ENCODE assay signal across 22 cellular contexts in genomic region chr2:197938555-197938954, GRCh38.
DNase-seq lines count a peak whose midpoint lies in the region; ATAC-seq, FAIRE-seq and TF ChIP-seq lines count a peak whose summit lies in the region.
"Had no signal": no experiment of that assay in that cellular context is flagged by ENCODE, and none has a peak within 500 bp of the region (broad histone marks: within the 10 kb centered on the region; RNA-seq: fewer than 3 reads in every experiment).

No MANE protein-coding gene starts in this region.

- peak overlapping the region; percentile 4; the same call in 1 of the 3 replicates for H3K27ac ChIP-seq in K562 (ENCODE audit: extremely low read depth, low read depth, low read length)
- no peak overlapping the region for H3K27ac ChIP-seq in CD8-positive, alpha-beta T cell (ENCODE audit: low read depth, low read length)
- H3K27ac ChIP-seq: BLaER1 had no signal

- no peaks in the 10 kb centered on the region for H3K27me3 Mint-ChIP-seq in activated naive CD4-positive, alpha-beta T cell treated with anti-CD3 and anti-CD28 coated beads, Interleukin-2, amount 50 U/mL, for 24 hours
- no peaks in the 10 kb centered on the region for H3K27me3 Mint-ChIP-seq in activated naive CD4-positive, alpha-beta T cell treated with anti-CD3 and anti-CD28 coated beads, Interleukin-2, amount 10 ng/mL, durations not matched to agents 7 days and 5 days
- no peaks in the 10 kb centered on the region for H3K27me3 Mint-ChIP-seq in CD8-positive, alpha-beta T cell (ENCODE audit: low read depth)
- H3K27me3 Mint-ChIP-seq: CD4-positive, alpha-beta memory T cell; CD4-positive, CD25-positive, alpha-beta regulatory T cell had no signal

- H3K36me3 ChIP-seq in K562 (ENCODE audit: control insufficient read depth, insufficient read depth, low read length) = no peaks in the 10 kb centered on the region
- no peaks in the 10 kb centered on the region for H3K36me3 ChIP-seq in CD8-positive, alpha-beta T cell (ENCODE audit: insufficient read depth, low read length)
- H3K36me3 ChIP-seq: BE2C, BLaER1 had no signal

- CTCF ChIA-PET in activated naive CD4-positive, alpha-beta T cell treated with anti-CD3 and anti-CD28 coated beads, Interleukin-2, amount 10 ng/mL, durations not matched to agents 7 days and 5 days (lab: Charles Lee) = no interaction called here
- CTCF ChIA-PET in K562 (lab: Yijun Ruan, JAX; ENCODE audit: low intra/inter-chr PET ratio) = interaction anchor here (0.7 kb wide), 1 partner anchor 182 kb away, joined by 3 read pairs; no protein-coding TSS in a partner anchor
- CTCF ChIA-PET in CD8-positive, alpha-beta T cell (lab: Charles Lee) = no interaction called here

- H3K9me3 Mint-ChIP-seq in activated naive CD4-positive, alpha-beta T cell treated with anti-CD3 and anti-CD28 coated beads, Interleukin-2, amount 50 U/mL, for 24 hours = no peaks in the 10 kb centered on the region
- H3K9me3 Mint-ChIP-seq in activated naive CD4-positive, alpha-beta T cell treated with anti-CD3 and anti-CD28 coated beads, Interleukin-2, amount 10 ng/mL, durations not matched to agents 7 days and 5 days = no peaks in the 10 kb centered on the region
- no peaks in the 10 kb centered on the region for H3K9me3 Mint-ChIP-seq in CD8-positive, alpha-beta T cell

- no peak for TF ChIP-seq RAD21 in K562 (CRISPR knock-in tag; conservative IDR thresholded peaks at IDR 0.05 in 1 of 2, IDR thresholded peaks at IDR 0.05 in 1 of 2)

- H2AFZ ChIP-seq in K562 (ENCODE audit: low read depth, low read length) = no peak overlapping the region

- POLR2A ChIA-PET in K562 (lab: Yijun Ruan, JAX) = interaction anchor here (0.6 to 0.8 kb wide), 2 partner anchors 14 to 63 kb away, joined by 3 read pairs; no protein-coding TSS in a partner anchor
- POLR2A ChIA-PET in CD8-positive, alpha-beta T cell (lab: Charles Lee) = no interaction called here

- no peaks in the 10 kb centered on the region for H4K20me1 ChIP-seq in K562 (replicated peaks; ENCODE audit: control insufficient read depth, insufficient read depth, low read length)
- H4K20me1 ChIP-seq: BLaER1 had no signal

- peaks cover 7 to 32% of the 10 kb centered on the region in 2 experiments; a peak in 4 of 5 replicates for H3K4me1 ChIP-seq in K562 (replicated peaks in 1 of 2; ENCODE audit: control insufficient read depth in 2 of 2, insufficient read depth in 2 of 2, low read length in 2 of 2)
- no peaks in the 10 kb centered on the region for H3K4me1 ChIP-seq in CD8-positive, alpha-beta T cell (ENCODE audit: insufficient read depth, low read length)
- H3K4me1 ChIP-seq: BLaER1, Caco-2 had no signal

- in situ Hi-C loops in K562 (cut with MboI) = loop anchor here (10.0 kb wide), 1 partner anchor 124 kb away; no protein-coding TSS in a partner anchor

- no peaks in the 10 kb centered on the region for H3K9me3 ChIP-seq in K562 (replicated peaks; ENCODE audit: control insufficient read depth, insufficient read depth, low read depth, low read length)
- H3K9me3 ChIP-seq in CD8-positive, alpha-beta T cell (ENCODE audit: low read length) = no peaks in the 10 kb centered on the region
- H3K9me3 ChIP-seq: BE2C, BLaER1, Caco-2 had no signal

- no peak overlapping the region for H3K4me3 Mint-ChIP-seq in activated naive CD4-positive, alpha-beta T cell treated with anti-CD3 and anti-CD28 coated beads, Interleukin-2, amount 50 U/mL, for 24 hours
- H3K4me3 Mint-ChIP-seq in activated naive CD4-positive, alpha-beta T cell treated with anti-CD3 and anti-CD28 coated beads, Interleukin-2, amount 10 ng/mL, durations not matched to agents 7 days and 5 days = no peak overlapping the region
- no peak overlapping the region for H3K4me3 Mint-ChIP-seq in CD8-positive, alpha-beta T cell
- H3K4me3 Mint-ChIP-seq: CD14-positive monocyte; CD4-positive, alpha-beta memory T cell had no signal

- FAIRE-seq in K562 (lab: Jason Lieb, UNC) = peak; percentile 29
- FAIRE-seq: A204.1, D721Med, G401.6, GM12891, GM19239 had no signal

- H3K27ac Mint-ChIP-seq in activated naive CD4-positive, alpha-beta T cell treated with anti-CD3 and anti-CD28 coated beads, Interleukin-2, amount 50 U/mL, for 24 hours = peak overlapping the region; percentile 8
- no peak overlapping the region for H3K27ac Mint-ChIP-seq in activated naive CD4-positive, alpha-beta T cell treated with anti-CD3 and anti-CD28 coated beads, Interleukin-2, amount 10 ng/mL, durations not matched to agents 7 days and 5 days
- H3K27ac Mint-ChIP-seq in CD8-positive, alpha-beta T cell = no peak overlapping the region
- H3K27ac Mint-ChIP-seq: CD14-positive monocyte; CD4-positive, alpha-beta memory T cell had no signal

- H3K9me1 ChIP-seq in K562 (ENCODE audit: control insufficient read depth, insufficient read depth, low read length) = no peaks in the 10 kb centered on the region

- peaks cover 98% of the 10 kb centered on the region for H3K79me2 ChIP-seq in K562 (ENCODE audit: control insufficient read depth, insufficient read depth, low read length)

- H3K27me3 ChIP-seq in K562 (ENCODE audit: control insufficient read depth in 2 of 2, insufficient read depth in 2 of 2, low read length in 2 of 2) = no peaks in the 10 kb centered on the region
- no peaks in the 10 kb centered on the region for H3K27me3 ChIP-seq in CD8-positive, alpha-beta T cell (ENCODE audit: insufficient read depth, low read length)
- H3K27me3 ChIP-seq: BE2C, BLaER1 had no signal

- H3K36me3 Mint-ChIP-seq in activated naive CD4-positive, alpha-beta T cell treated with anti-CD3 and anti-CD28 coated beads, Interleukin-2, amount 50 U/mL, for 24 hours = peaks cover 6% of the 10 kb centered on the region
- H3K36me3 Mint-ChIP-seq in activated naive CD4-positive, alpha-beta T cell treated with anti-CD3 and anti-CD28 coated beads, Interleukin-2, amount 10 ng/mL, durations not matched to agents 7 days and 5 days = no peaks in the 10 kb centered on the region
- H3K36me3 Mint-ChIP-seq in CD8-positive, alpha-beta T cell = no peaks in the 10 kb centered on the region
- H3K36me3 Mint-ChIP-seq: CD14-positive monocyte; CD4-positive, alpha-beta memory T cell had no signal

- DNase-seq in activated naive CD4-positive, alpha-beta T cell treated with anti-CD3 and anti-CD28 coated beads, Interleukin-2, amount 10 ng/mL, durations not matched to agents 7 days and 5 days = no peak
- no peak for DNase-seq in K562 (ENCODE audit: extremely low read depth in 1 of 4, low spot score in 3 of 4)
- no peak for DNase-seq in CD8-positive, alpha-beta T cell
- DNase-seq: 8988T; ACHN; BE2C; C1 segment of cervical spinal cord; Caco-2; Calu3; CD4-positive, alpha-beta memory T cell; CD4-positive, CD25-positive, alpha-beta regulatory T cell; DMS79 treated with DMSO at 0.1 percent for 48 hours; GF-D8 had no signal

- no peak overlapping the region for H3K4me3 ChIP-seq in K562
- H3K4me3 ChIP-seq in CD8-positive, alpha-beta T cell (ENCODE audit: low read depth, low read length) = no peak overlapping the region
- H3K4me3 ChIP-seq: BLaER1 had no signal

- ATAC-seq in K562 (no peak), HG02870 (IDR thresholded peaks at IDR 0.05; ENCODE audit: unreplicated experiment) (no peak)
- no peak for ATAC-seq in CD8-positive, alpha-beta T cell

- intact Hi-C loops in K562 (cut with micrococcal nuclease) = no loop called here
- intact Hi-C loops in CD8-positive, alpha-beta T cell (cut with DNase I, micrococcal nuclease) = no loop called here

- TF ChIP-seq POLR2A in K562 (conservative IDR thresholded peaks at IDR 0.05) = no peak

- peaks cover 80% of the 10 kb centered on the region for H3K4me1 Mint-ChIP-seq in activated naive CD4-positive, alpha-beta T cell treated with anti-CD3 and anti-CD28 coated beads, Interleukin-2, amount 50 U/mL, for 24 hours
- H3K4me1 Mint-ChIP-seq in activated naive CD4-positive, alpha-beta T cell treated with anti-CD3 and anti-CD28 coated beads, Interleukin-2, amount 10 ng/mL, durations not matched to agents 7 days and 5 days = peaks cover 15% of the 10 kb centered on the region
- H3K4me1 Mint-ChIP-seq in CD8-positive, alpha-beta T cell (ENCODE audit: low read depth) = peaks cover 26% of the 10 kb centered on the region
- H3K4me1 Mint-ChIP-seq: CD14-positive monocyte had no signal

- no peak for TF ChIP-seq CTCF in K562 (IDR thresholded peaks at IDR 0.05 in 2 of 3, conservative IDR thresholded peaks at IDR 0.05 in 1 of 3; ENCODE audit: insufficient read depth in 2 of 3, low read depth in 1 of 3, low read length in 3 of 3)
- no peak for TF ChIP-seq CTCF in CD8-positive, alpha-beta T cell (IDR thresholded peaks at IDR 0.05)

- H3K9ac ChIP-seq in K562 (ENCODE audit: insufficient read depth in 1 of 2, low read depth in 2 of 2, low read length in 2 of 2) = no peak overlapping the region
- H3K9ac ChIP-seq: BLaER1 had no signal

- BruUV-seq in K562 (replicated peaks; lab: Mats Ljungman, UMichigan) = no TSS peak

- peak; percentile 26; the same call in 1 of the 2 replicates for TF ChIP-seq EP300 in K562 (IDR thresholded peaks at IDR 0.05; ENCODE audit: low read length)

- H3K4me2 ChIP-seq in K562 (ENCODE audit: insufficient read depth, low read length) = no peak overlapping the region
- H3K4me2 ChIP-seq: BLaER1 had no signal

- WGBS in K562 (ENCODE audit: insufficient coverage, low coverage, missing lambda C conversion rate) = 25% methylated on average over 1 of the region's 1 CpG

TF ChIP-seq in K562, 482 proteins besides CTCF, POLR2A, EP300 and RAD21 (continues in another document):
- TF ChIP-seq KLF16 (IDR thresholded peaks at IDR 0.05) (no peak), SMARCC2 (IDR thresholded peaks at IDR 0.05; ENCODE audit: low read depth) (peak; percentile 36; the same call in 1 of the 2 replicates), CC2D1A (IDR thresholded peaks at IDR 0.05) (peak; percentile 41; the same call in 1 of the 2 replicates), SMARCE1 (IDR thresholded peaks at IDR 0.05) (peak; percentile 72; the same call in 1 of the 2 replicates), DPF2 (IDR thresholded peaks at IDR 0.05) (peak; percentile 59), ARID1B (IDR thresholded peaks at IDR 0.05) (peak; percentile 56), ZEB2 (IDR thresholded peaks at IDR 0.05) (peak; percentile 16; the same call in 1 of the 2 replicates), CBFA2T3 (IDR thresholded peaks at IDR 0.05) (peak; percentile 51), TEAD4 (IDR thresholded peaks at IDR 0.05; ENCODE audit: low read length) (peak; percentile 62; the same call in 1 of the 2 replicates), TEAD4 (CRISPR knock-in tag; IDR thresholded peaks at IDR 0.05; ENCODE audit: borderline replicate concordance) (no peak), CHD2 (IDR thresholded peaks at IDR 0.05; ENCODE audit: low read depth, low read length) (no peak), ELK3 (CRISPR knock-in tag; IDR thresholded peaks at IDR 0.05) (no peak)
